ENCODE assay signal across 14 cellular contexts in genomic region chr5:126054593-126055347, GRCh38.
A peak's percentile ranks its signal among the peaks of the same experiment; 100 is the strongest.
DNase-seq lines count a peak whose midpoint lies in the region; ATAC-seq, FAIRE-seq and TF ChIP-seq lines count a peak whose summit lies in the region.
"Had no signal": no experiment of that assay in that cellular context is flagged by ENCODE, and none has a peak within 500 bp of the region (broad histone marks: within the 10 kb centered on the region; RNA-seq: fewer than 3 reads in every experiment).

No MANE protein-coding gene starts in this region.

- H3K27ac ChIP-seq in VCaP (peak overlapping the region; percentile 56), kidney (ENCODE audit: low read depth in 2 of 2, low read length in 2 of 2) (no peak overlapping the region)

- no peaks in the 10 kb centered on the region for H3K36me3 ChIP-seq in kidney (ENCODE audit: control insufficient read depth in 1 of 2, insufficient read depth in 2 of 2, low read length in 2 of 2)

- no peak for TF ChIP-seq CTCF in VCaP (conservative IDR thresholded peaks at IDR 0.05)
- no peak for TF ChIP-seq CTCF in kidney (IDR thresholded peaks at IDR 0.05; ENCODE audit: borderline replicate concordance, extremely low read depth, insufficient read depth)

- peak; percentile 83 for FAIRE-seq in kidney (lab: Jason Lieb, UNC)
- FAIRE-seq: HTR-8/SVneo had no signal

- H3K9ac ChIP-seq in kidney (ENCODE audit: low read length in 2 of 2): no peak overlapping the region

- DNase-seq in DMS114 treated with DMSO at 0.1 percent for 48 hours (lab: John Stamatoyannopoulos, UW; ENCODE audit: unreplicated experiment): peak; percentile 91
- peak; percentile 57 for DNase-seq in NCI-H146 treated with DMSO at 0.1 percent for 48 hours (lab: John Stamatoyannopoulos, UW; ENCODE audit: unreplicated experiment)
- no peak for DNase-seq in kidney
- no peak for DNase-seq in activated CD4-positive, CD25-positive, alpha-beta regulatory T cell treated with anti-CD3 and anti-CD28 coated beads, Interleukin-2, amount 50 U/mL, for 72 hours
- DNase-seq in COLO668 (lab: John Stamatoyannopoulos, UW; ENCODE audit: unreplicated experiment): no peak
- DNase-seq: AML-193, cerebellar nuclear complex, erythroblast, GOT3, NCI-H1694 treated with DMSO at 0.1 percent for 48 hours had no signal

- peak overlapping the region; percentile 15 to 33 for H3K4me3 ChIP-seq in kidney (ENCODE audit: low read length in 2 of 2)

- H3K4me1 ChIP-seq in kidney (ENCODE audit: control insufficient read depth in 1 of 2, insufficient read depth in 1 of 2, low read depth in 1 of 2, low read length in 2 of 2): peaks cover 4 to 8% of the 10 kb centered on the region in 2 donors

- ATAC-seq in GM21619 (IDR thresholded peaks at IDR 0.05; ENCODE audit: unreplicated experiment) (no peak), HG02973 (IDR thresholded peaks at IDR 0.05; ENCODE audit: unreplicated experiment) (no peak)

- intact Hi-C loops in kidney (cut with DNase I): no loop called here

- no peaks in the 10 kb centered on the region for H3K9me3 ChIP-seq in kidney (ENCODE audit: control insufficient read depth in 1 of 2, low read length in 2 of 2)

Comparison
In these comparisons a context has a peak if more than half of its experiments do, and no peak if none do; other contexts are left out.
1. DNase-seq: peak in DMS114 treated with DMSO at 0.1 percent for 48 hours (single experiment) and NCI-H146 treated with DMSO at 0.1 percent for 48 hours (single experiment); none in kidney (single experiment), activated CD4-positive, CD25-positive, alpha-beta regulatory T cell treated with anti-CD3 and anti-CD28 coated beads, Interleukin-2, amount 50 U/mL, for 72 hours (single experiment) and COLO668 (single experiment).